8 cellular contexts compared by ENCODE assay signal in the genomic region with DNA sequence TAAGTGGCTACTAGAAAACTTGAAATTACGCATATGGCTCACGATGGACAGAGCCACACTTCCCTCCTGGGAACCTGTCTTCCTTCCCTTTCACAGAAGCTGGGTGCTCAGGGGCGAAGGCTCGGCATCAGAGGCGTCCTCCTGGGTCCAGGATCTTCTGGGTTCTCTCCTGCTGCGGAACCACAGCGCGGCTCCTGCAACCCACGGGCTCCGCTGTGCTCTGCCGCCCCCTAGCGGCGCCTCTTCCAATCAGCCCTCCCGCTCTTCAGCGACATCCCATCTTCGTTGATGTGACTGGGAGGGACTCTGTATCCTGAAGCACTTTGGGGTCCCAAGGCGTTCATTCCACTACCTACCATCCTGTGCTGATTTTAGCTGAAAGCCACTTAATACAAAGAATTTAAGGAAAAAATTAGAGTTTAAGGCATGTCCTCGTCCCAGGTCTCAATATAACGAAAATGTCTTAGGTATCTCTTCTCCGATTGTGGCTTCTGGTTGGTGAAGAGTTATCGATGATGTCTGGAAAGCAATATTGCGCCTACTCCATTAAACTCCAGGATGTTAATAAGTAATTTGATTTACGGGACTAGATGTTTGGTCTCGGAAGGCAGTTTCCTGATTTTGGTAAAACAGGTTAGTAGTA. TPM values are rescaled to one million over a fixed set of nuclear protein-coding genes. Genes with fewer than 3 reads are reported as not detected.
DNase-seq lines count a peak whose midpoint lies in the region; ATAC-seq and TF ChIP-seq lines count a peak whose summit lies in the region.

No MANE protein-coding gene starts in this region.

- no peak overlapping the region for H3K4me3 Mint-ChIP-seq in activated T-helper 1 cell treated with anti-CD3 and anti-CD28 coated beads, Interleukin-12 subunit alpha, Interleukin-12 subunit beta, Interleukin-2, Interleukin-4 antibody, amounts not matched to agents 30 ng/mL and 10 ng/mL and 1 ng/mL, durations not matched to agents 14 hours and 24 hours and 36 hours
- no peak overlapping the region for H3K4me3 Mint-ChIP-seq in nephron progenitor cell

- H3K27me3 Mint-ChIP-seq in activated T-helper 1 cell treated with anti-CD3 and anti-CD28 coated beads, Interleukin-12 subunit alpha, Interleukin-12 subunit beta, Interleukin-2, Interleukin-4 antibody, amounts not matched to agents 30 ng/mL and 10 ng/mL and 1 ng/mL, durations not matched to agents 14 hours and 24 hours and 36 hours (ENCODE audit: insufficient read depth): peaks cover 11% of the 10 kb centered on the region
- peaks cover 22% of the 10 kb centered on the region for H3K27me3 Mint-ChIP-seq in nephron progenitor cell (ENCODE audit: low read depth, poor library complexity)

- H3K36me3 Mint-ChIP-seq in activated T-helper 1 cell treated with anti-CD3 and anti-CD28 coated beads, Interleukin-12 subunit alpha, Interleukin-12 subunit beta, Interleukin-2, Interleukin-4 antibody, amounts not matched to agents 30 ng/mL and 10 ng/mL and 1 ng/mL, durations not matched to agents 14 hours and 24 hours and 36 hours (ENCODE audit: low read depth): no peaks in the 10 kb centered on the region
- no peaks in the 10 kb centered on the region for H3K36me3 Mint-ChIP-seq in nephron progenitor cell (ENCODE audit: low read depth)

- TF ChIP-seq EP300 in stomach (IDR thresholded peaks at IDR 0.05): no peak

- peak; percentile 66 for DNase-seq in Caki2 (ENCODE audit: low read depth)
- peak; percentile 85 for DNase-seq in KG1 (lab: John Stamatoyannopoulos, UW)
- peak; percentile 85 for DNase-seq in RPMI8226
- DNase-seq in activated T-helper 1 cell treated with anti-CD3 and anti-CD28 coated beads, Interleukin-12 subunit alpha, Interleukin-12 subunit beta, Interleukin-2, Interleukin-4 antibody, amounts not matched to agents 30 ng/mL and 10 ng/mL and 1 ng/mL, durations not matched to agents 14 hours and 24 hours and 36 hours (ENCODE audit: low spot score): peak; percentile 70
- peak; percentile 57 for DNase-seq in fibroblast of mammary gland (ENCODE audit: low read depth)
- DNase-seq in nephron progenitor cell: peak; percentile 85
- DNase-seq in stomach: peak; percentile 86

- H3K4me3 ChIP-seq in fibroblast of mammary gland (ENCODE audit: control insufficient read depth, low read depth, low read length) (no peak overlapping the region), stomach (no peak overlapping the region)

- TF ChIP-seq CTCF in fibroblast of mammary gland (conservative IDR thresholded peaks at IDR 0.05; ENCODE audit: control insufficient read depth, insufficient read depth, low read depth, low read length) (peak; percentile 93), nephron progenitor cell (IDR thresholded peaks at IDR 0.05) (peak; percentile 97), stomach (IDR thresholded peaks at IDR 0.05) (peak in 5 of 7 experiments; percentile 88 to 98 (median 96))

- peaks cover 21% of the 10 kb centered on the region for H3K4me1 Mint-ChIP-seq in activated T-helper 1 cell treated with anti-CD3 and anti-CD28 coated beads, Interleukin-12 subunit alpha, Interleukin-12 subunit beta, Interleukin-2, Interleukin-4 antibody, amounts not matched to agents 30 ng/mL and 10 ng/mL and 1 ng/mL, durations not matched to agents 14 hours and 24 hours and 36 hours (ENCODE audit: low read depth)
- peaks cover 12% of the 10 kb centered on the region for H3K4me1 Mint-ChIP-seq in nephron progenitor cell

- no peaks in the 10 kb centered on the region for H3K36me3 ChIP-seq in stomach

- no peak for ATAC-seq in GM18511 (IDR thresholded peaks at IDR 0.05; ENCODE audit: unreplicated experiment)

- in situ Hi-C loops in Caki2 (cut with HindIII; ENCODE audit: low pct_unique_long_range_greater_than_20kb, low sequenced_read_pairs): no loop called here

- no peak overlapping the region for H3K27ac ChIP-seq in stomach

- H3K27ac Mint-ChIP-seq in activated T-helper 1 cell treated with anti-CD3 and anti-CD28 coated beads, Interleukin-12 subunit alpha, Interleukin-12 subunit beta, Interleukin-2, Interleukin-4 antibody, amounts not matched to agents 30 ng/mL and 10 ng/mL and 1 ng/mL, durations not matched to agents 14 hours and 24 hours and 36 hours: no peak overlapping the region
- no peak overlapping the region for H3K27ac Mint-ChIP-seq in nephron progenitor cell

- H3K27me3 ChIP-seq in stomach: no peaks in the 10 kb centered on the region

- H3K4me1 ChIP-seq in stomach: peaks cover 11 to 53% (median 33%) of the 10 kb centered on the region in 4 donors

- 21 to 26% (median 23%) methylated on average over 19 to 24 of the region's 24 CpGs for WGBS in stomach, 5 donors

- intact Hi-C loops in activated T-helper 1 cell treated with anti-CD3 and anti-CD28 coated beads, Interleukin-12 subunit alpha, Interleukin-12 subunit beta, Interleukin-2, Interleukin-4 antibody, amounts not matched to agents 30 ng/mL and 10 ng/mL and 1 ng/mL, durations not matched to agents 14 hours and 24 hours and 36 hours (cut with micrococcal nuclease): loop anchor here (1.0 to 5.0 kb wide), 3 partner anchors 56 to 242 kb away; no protein-coding TSS in a partner anchor
- intact Hi-C loops in stomach (cut with DNase I; ENCODE audit: low total_unique reads): loop anchor here (5.0 to 10.0 kb wide), 3 partner anchors 60 to 148 kb away; no protein-coding TSS in a partner anchor

- H3K9me3 Mint-ChIP-seq in activated T-helper 1 cell treated with anti-CD3 and anti-CD28 coated beads, Interleukin-12 subunit alpha, Interleukin-12 subunit beta, Interleukin-2, Interleukin-4 antibody, amounts not matched to agents 30 ng/mL and 10 ng/mL and 1 ng/mL, durations not matched to agents 14 hours and 24 hours and 36 hours: no peaks in the 10 kb centered on the region
- H3K9me3 Mint-ChIP-seq in nephron progenitor cell: no peaks in the 10 kb centered on the region

- H3K9me3 ChIP-seq in stomach: no peaks in the 10 kb centered on the region

- no peak for TF ChIP-seq POLR2A in stomach (IDR thresholded peaks at IDR 0.05)

RNA-seq across cellular contexts. Expression of gene RPS3, which starts 14.8 kb away (rescaled TPM):
- total RNA-seq in Caki2 (2014; rRNA removed; shearing (Covaris generic); ENCODE audit: low replicate concordance): 1,630 and 1,968 TPM in 2 replicates
- total RNA-seq in activated T-helper 1 cell treated with anti-CD3 and anti-CD28 coated beads, Interleukin-12 subunit alpha, Interleukin-12 subunit beta, Interleukin-2, Interleukin-4 antibody, amounts not matched to agents 30 ng/mL and 10 ng/mL and 1 ng/mL, durations not matched to agents 14 hours and 24 hours and 36 hours: 2,822 and 2,924 TPM in 2 replicates
- total RNA-seq in stomach: 1,000 to 10,000 TPM in 3 of 5 donors, 100 to 1,000 TPM in 2; 607 to 1,681 (median 1,272) TPM
- 1,000 to 10,000 TPM; 2,719 to 3,770 (median 2,836) TPM for polyA plus RNA-seq in stomach

RNA-seq across cellular contexts. Expression of gene ARRB1, which starts 33.1 kb away (rescaled TPM):
- 23.1 and 34.9 TPM in 2 replicates for total RNA-seq in Caki2 (2014; rRNA removed; shearing (Covaris generic); ENCODE audit: low replicate concordance)
- 15.3 and 16.0 TPM in 2 replicates for total RNA-seq in activated T-helper 1 cell treated with anti-CD3 and anti-CD28 coated beads, Interleukin-12 subunit alpha, Interleukin-12 subunit beta, Interleukin-2, Interleukin-4 antibody, amounts not matched to agents 30 ng/mL and 10 ng/mL and 1 ng/mL, durations not matched to agents 14 hours and 24 hours and 36 hours
- total RNA-seq in stomach: 100 to 1,000 TPM in 1 of 5 donors, 10 to 100 TPM in 4; 44.3 to 151 (median 76.5) TPM
- 10 to 100 TPM; 18.0 to 41.2 (median 33.2) TPM for polyA plus RNA-seq in stomach

RNA-seq across cellular contexts. Expression of gene KLHL35, which starts 48.4 kb away (rescaled TPM):
- not detected in 2 replicates for total RNA-seq in Caki2 (2014; rRNA removed; shearing (Covaris generic); ENCODE audit: low replicate concordance)
- 2.5 and 2.8 TPM in 2 replicates for total RNA-seq in activated T-helper 1 cell treated with anti-CD3 and anti-CD28 coated beads, Interleukin-12 subunit alpha, Interleukin-12 subunit beta, Interleukin-2, Interleukin-4 antibody, amounts not matched to agents 30 ng/mL and 10 ng/mL and 1 ng/mL, durations not matched to agents 14 hours and 24 hours and 36 hours
- 1 to 10 TPM in 2 of 5 donors, under 1 TPM in 1, not detected in 2; 0.89 to 2.9 (median 1.7) TPM for total RNA-seq in stomach
- polyA plus RNA-seq in stomach: 1 to 10 TPM; 1.2 to 1.8 (median 1.8) TPM
